15 cellular contexts compared by ENCODE assay signal in the genomic region with DNA sequence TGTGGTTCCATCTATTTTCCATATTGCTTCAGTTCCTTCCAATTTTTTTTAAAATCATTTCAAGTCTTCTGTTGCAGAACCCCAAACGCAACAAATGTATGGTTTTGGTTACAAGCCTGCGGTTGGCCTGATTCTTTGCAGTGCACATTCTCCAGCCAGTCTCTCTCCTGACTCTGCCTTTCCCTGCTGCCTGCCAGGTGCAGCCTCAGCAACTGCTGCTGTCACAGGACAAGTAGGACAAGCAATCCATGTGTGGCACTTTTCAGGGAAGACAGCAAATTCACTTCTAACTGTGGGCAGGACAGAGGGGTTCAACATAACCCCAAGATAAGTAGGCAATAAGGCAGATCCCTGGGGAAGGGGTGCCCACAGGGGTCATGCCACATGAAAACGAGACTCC. TPM values are rescaled to one million over a fixed set of nuclear protein-coding genes. Genes with fewer than 3 reads are reported as not detected.
A peak's percentile ranks its signal among the peaks of the same experiment; 100 is the strongest.
DNase-seq lines count a peak whose midpoint lies in the region; ATAC-seq and TF ChIP-seq lines count a peak whose summit lies in the region.
"Had no signal": no experiment of that assay in that cellular context is flagged by ENCODE, and none has a peak within 500 bp of the region (broad histone marks: within the 10 kb centered on the region; RNA-seq: fewer than 3 reads in every experiment).

No MANE protein-coding gene starts in this region.

- H3K9me3 ChIP-seq in H9 (ENCODE audit: control insufficient read depth, low read depth, low read length) (no peaks in the 10 kb centered on the region), SJCRH30 (replicated peaks) (no peaks in the 10 kb centered on the region), skeletal muscle tissue (ENCODE audit: control insufficient read depth in 3 of 3, low read length in 3 of 3) (no peaks in the 10 kb centered on the region)
- no peaks in the 10 kb centered on the region for H3K9me3 ChIP-seq in CD8-positive, alpha-beta T cell (ENCODE audit: low read length)
- H3K9me3 ChIP-seq: A549, BE2C, Caco-2 had no signal

- no peak overlapping the region for H2BK5ac ChIP-seq in H9 (ENCODE audit: insufficient read length, low read length)

- H3K4me1 ChIP-seq in H9 (ENCODE audit: insufficient read depth, low read length) (no peaks in the 10 kb centered on the region), SJCRH30 (no peaks in the 10 kb centered on the region), skeletal muscle tissue (ENCODE audit: control insufficient read depth in 3 of 3, insufficient read depth in 3 of 3, low read length in 3 of 3) (peaks cover 40 to 63% (median 48%) of the 10 kb centered on the region in 3 donors)
- H3K4me1 ChIP-seq in CD8-positive, alpha-beta T cell (ENCODE audit: insufficient read depth, low read length) = no peaks in the 10 kb centered on the region
- H3K4me1 ChIP-seq: A549, BE2C, Caco-2 had no signal

- H2AFZ ChIP-seq in H9 (ENCODE audit: low read length) = no peak overlapping the region
- H2AFZ ChIP-seq: GM23338 had no signal

- H3K14ac ChIP-seq in H9 (ENCODE audit: insufficient read depth, low read length) = no peak overlapping the region

- H3K9me3 Mint-ChIP-seq in H9 (no peaks in the 10 kb centered on the region; a peak in 2 of 5 replicates), neural crest cell (peaks cover 5% of the 10 kb centered on the region)
- peaks cover 4% of the 10 kb centered on the region for H3K9me3 Mint-ChIP-seq in CD8-positive, alpha-beta T cell

- H3T11ph ChIP-seq in H9 (ENCODE audit: low read length) = no peak overlapping the region

- no peak overlapping the region for H2AK5ac ChIP-seq in H9 (ENCODE audit: insufficient read length, low read length)

- H3K4me3 ChIP-seq in SJCRH30 (no peak overlapping the region), skeletal muscle tissue (ENCODE audit: low read length in 3 of 3) (no peak overlapping the region)
- H3K4me3 ChIP-seq in CD8-positive, alpha-beta T cell (ENCODE audit: low read depth, low read length) = no peak overlapping the region
- H3K4me3 ChIP-seq: A549, GM23338 had no signal

- H3K9ac ChIP-seq in H9 (ENCODE audit: extremely low read depth, insufficient read length, low read length) = no peak overlapping the region
- H3K9ac ChIP-seq in skeletal muscle tissue (ENCODE audit: low read depth in 1 of 3, low read length in 3 of 3) = peak overlapping the region in 2 of 3 donors; percentile 35 to 51

- no peak overlapping the region for H4K5ac ChIP-seq in H9 (ENCODE audit: insufficient read length, low read depth, low read length)

- TF ChIP-seq CTCF in H9 (conservative IDR thresholded peaks at IDR 0.05) (no peak), neural crest cell (conservative IDR thresholded peaks at IDR 0.05) (no peak)
- no peak for TF ChIP-seq CTCF in CD8-positive, alpha-beta T cell (IDR thresholded peaks at IDR 0.05)

- no peak overlapping the region for H4K8ac ChIP-seq in H9 (replicated peaks; ENCODE audit: insufficient read length, low read depth, low read length)

- H4K20me1 ChIP-seq in H9 (ENCODE audit: control insufficient read depth, insufficient read depth, insufficient read length) = no peaks in the 10 kb centered on the region

- no peak overlapping the region for H2BK20ac ChIP-seq in H9 (ENCODE audit: low read depth, low read length, poor library complexity, severe bottlenecking)

- no peak overlapping the region for H2BK12ac ChIP-seq in H9 (ENCODE audit: insufficient read length, low read depth, low read length)

- no peak overlapping the region for H3K23ac ChIP-seq in H9 (ENCODE audit: insufficient read length, low read depth, low read length)

- intact Hi-C loops in CD8-positive, alpha-beta T cell (cut with DNase I, micrococcal nuclease) = no loop called here

- no peak overlapping the region for H3K4me2 ChIP-seq in H9 (ENCODE audit: insufficient read depth, insufficient read length, low read length)
- H3K4me2 ChIP-seq: A549, GM23338 had no signal

- H2BK120ac ChIP-seq in H9 (ENCODE audit: low read depth, low read length, poor library complexity, severe bottlenecking) = no peak overlapping the region

- no peak overlapping the region for H2BK15ac ChIP-seq in H9 (ENCODE audit: low read depth, low read length)

- WGBS in H9 (ENCODE audit: extremely low coverage, insufficient read length, low lambda C conversion rate) = no CpG with 5 or more reads among the region's 3 CpGs

- DNase-seq in H9 (no peak), SJCRH30 (peak; percentile 22 to 31), neural crest cell (ENCODE audit: low read depth, low spot score) (no peak), dermis blood vessel endothelial cell (no peak)
- no peak for DNase-seq in CD8-positive, alpha-beta T cell
- DNase-seq: BE2C; Caco-2; CD4-positive, alpha-beta memory T cell; DND-41; GDM1; H7 had no signal

- H3K79me1 ChIP-seq in H9 (ENCODE audit: insufficient read depth, low read depth, low read length, poor library complexity, severe bottlenecking) = no peaks in the 10 kb centered on the region

- H3K36me3 Mint-ChIP-seq in H9 (ENCODE audit: insufficient read depth in 1 of 3, low read depth in 3 of 3) (peaks cover 0 to 3% (median 1%) of the 10 kb centered on the region in 3 experiments; a peak in 4 of 7 replicates), neural crest cell (ENCODE audit: low read depth) (peaks cover 14% of the 10 kb centered on the region)
- H3K36me3 Mint-ChIP-seq in CD8-positive, alpha-beta T cell = no peaks in the 10 kb centered on the region
- H3K36me3 Mint-ChIP-seq: CD4-positive, alpha-beta memory T cell had no signal

- no peak overlapping the region for H3K27ac Mint-ChIP-seq in H9
- H3K27ac Mint-ChIP-seq in neural crest cell (ENCODE audit: unreplicated experiment) = peak overlapping the region; percentile 39
- H3K27ac Mint-ChIP-seq in CD8-positive, alpha-beta T cell = no peak overlapping the region
- H3K27ac Mint-ChIP-seq: GM23338 had no signal

- H3K4ac ChIP-seq in H9 (ENCODE audit: low read depth, low read length) = no peak overlapping the region

- POLR2A ChIA-PET in CD8-positive, alpha-beta T cell (lab: Charles Lee) = no interaction called here

- H3K27me3 ChIP-seq in H9 (ENCODE audit: insufficient read depth, low read length) (no peaks in the 10 kb centered on the region), SJCRH30 (no peaks in the 10 kb centered on the region), skeletal muscle tissue (ENCODE audit: control insufficient read depth in 3 of 3, insufficient read depth in 3 of 3, low read length in 3 of 3) (no peaks in the 10 kb centered on the region)
- no peaks in the 10 kb centered on the region for H3K27me3 ChIP-seq in CD8-positive, alpha-beta T cell (ENCODE audit: insufficient read depth, low read length)
- H3K27me3 ChIP-seq: BE2C had no signal

- H3K36me3 ChIP-seq in SJCRH30 (no peaks in the 10 kb centered on the region), skeletal muscle tissue (ENCODE audit: control insufficient read depth in 3 of 3, insufficient read depth in 3 of 3, low read length in 3 of 3) (no peaks in the 10 kb centered on the region)
- H3K36me3 ChIP-seq in CD8-positive, alpha-beta T cell (ENCODE audit: insufficient read depth, low read length) = no peaks in the 10 kb centered on the region
- H3K36me3 ChIP-seq: BE2C had no signal

- H3K27ac ChIP-seq in H9 (ENCODE audit: insufficient read length, low read depth, low read length) = no peak overlapping the region
- no peak overlapping the region for H3K27ac ChIP-seq in SJCRH30
- H3K27ac ChIP-seq in skeletal muscle tissue (ENCODE audit: low read depth, low read length) = peak overlapping the region; percentile 92
- H3K27ac ChIP-seq in CD8-positive, alpha-beta T cell (ENCODE audit: low read depth, low read length) = no peak overlapping the region
- H3K27ac ChIP-seq: A549, C4-2B had no signal

- H3K79me2 ChIP-seq in H9 (ENCODE audit: insufficient read depth, low read length) = no peaks in the 10 kb centered on the region

- H3K23me2 ChIP-seq in H9 (ENCODE audit: insufficient read length, low read depth, low read length, poor library complexity, severe bottlenecking) = no peaks in the 10 kb centered on the region

- CTCF ChIA-PET in CD8-positive, alpha-beta T cell (lab: Charles Lee) = no interaction called here

- H3K18ac ChIP-seq in H9 (ENCODE audit: insufficient read length, low read depth, low read length) = peak overlapping the region; percentile 14

- H4K91ac ChIP-seq in H9 (ENCODE audit: insufficient read length, low read depth, low read length) = no peak overlapping the region

- no peak overlapping the region for H3K56ac ChIP-seq in H9 (ENCODE audit: insufficient read length, low read depth, low read length)

- no peaks in the 10 kb centered on the region for H3K27me3 Mint-ChIP-seq in H9 (ENCODE audit: low read depth)
- H3K27me3 Mint-ChIP-seq in neural crest cell (ENCODE audit: low read depth) = no peaks in the 10 kb centered on the region
- peaks cover 18% of the 10 kb centered on the region for H3K27me3 Mint-ChIP-seq in CD8-positive, alpha-beta T cell (ENCODE audit: low read depth)

- H3K4me1 Mint-ChIP-seq in H9 = peaks cover 4 to 11% of the 10 kb centered on the region in 2 experiments; a peak in 3 of 4 replicates
- peaks cover 11% of the 10 kb centered on the region for H3K4me1 Mint-ChIP-seq in neural crest cell
- peaks cover 11% of the 10 kb centered on the region for H3K4me1 Mint-ChIP-seq in CD8-positive, alpha-beta T cell (ENCODE audit: low read depth)
- H3K4me1 Mint-ChIP-seq: GM23338 had no signal

- no peak for ATAC-seq in CD8-positive, alpha-beta T cell
- ATAC-seq: A549, GM23338 had no signal

- H3K4me3 Mint-ChIP-seq in H9 (no peak overlapping the region), neural crest cell (no peak overlapping the region)
- H3K4me3 Mint-ChIP-seq in CD8-positive, alpha-beta T cell = no peak overlapping the region
- H3K4me3 Mint-ChIP-seq: CD4-positive, alpha-beta memory T cell; GM23338 had no signal

RNA-seq across cellular contexts. Expression of a gene that starts 24.2 kb away (rescaled TPM):
- 14.4 and 15.1 TPM in 2 replicates for total RNA-seq in H9 (2021)
- total RNA-seq in SJCRH30 (2014; rRNA removed; shearing (Covaris generic)) = 30.8 and 31.9 TPM in 2 replicates
- 23.4 and 28.1 TPM in 2 replicates for total RNA-seq in neural crest cell
- total RNA-seq in skeletal muscle tissue = 42.8 TPM
- not detected for total RNA-seq in CD8-positive, alpha-beta T cell
- total RNA-seq in dermis blood vessel endothelial cell = 43.7 and 67.6 TPM in 2 replicates
- total RNA-seq: CD4-positive, alpha-beta memory T cell had no signal

Comparison
In these comparisons a context has a peak if more than half of its experiments do, and no peak if none do; other contexts are left out.
1. DNase-seq: peak in SJCRH30 (2 of 2); none in H9 (single experiment), neural crest cell (single experiment), CD8-positive, alpha-beta T cell (0 of 7) and dermis blood vessel endothelial cell (single experiment).
2. RNA of a gene that starts 24.2 kb away (total RNA-seq): 43.7 to 67.6 TPM in dermis blood vessel endothelial cell, 42.8 TPM in skeletal muscle tissue (single experiment), 30.8 to 31.9 TPM in SJCRH30, 23.4 to 28.1 TPM in neural crest cell and 14.4 to 15.1 TPM in H9; not detected in CD8-positive, alpha-beta T cell; every median in the first group is over 10 times any median in the second.